ENCODE assay signal across 8 cellular contexts in genomic region chr1:36159614-36160387, GRCh38. TPM values are rescaled to one million over a fixed set of nuclear protein-coding genes. Genes with fewer than 3 reads are reported as not detected.
DNase-seq lines count a peak whose midpoint lies in the region; ATAC-seq, FAIRE-seq and TF ChIP-seq lines count a peak whose summit lies in the region.

No MANE protein-coding gene starts in this region.

- peak overlapping the region; percentile 89 for H3K27ac Mint-ChIP-seq in dendritic cell treated with granulocyte-macrophage colony-stimulating factor and Interleukin-4, amounts not matched to agents 40 ng/mL and 50 ng/mL, for 4 days

- H3K4me1 ChIP-seq in NT2/D1 (ENCODE audit: insufficient read depth, insufficient read length) = peaks cover 41% of the 10 kb centered on the region
- peaks cover 30 to 31% of the 10 kb centered on the region in 2 donors for H3K4me1 ChIP-seq in neuronal stem cell (ENCODE audit: control insufficient read depth in 2 of 2, insufficient read depth in 1 of 2, low read depth in 1 of 2, low read length in 2 of 2)

- H3K27me3 ChIP-seq in AG04450 (ENCODE audit: control insufficient read depth, insufficient read depth, low read length) (no peaks in the 10 kb centered on the region), NT2/D1 (ENCODE audit: insufficient read depth, insufficient read length) (no peaks in the 10 kb centered on the region), neuronal stem cell (ENCODE audit: control insufficient read depth in 3 of 3, insufficient read depth in 3 of 3, low read depth in 1 of 3, low read length in 3 of 3) (no peaks in the 10 kb centered on the region)

- TF ChIP-seq CTCF in AG04450 (IDR thresholded peaks at IDR 0.05; ENCODE audit: low read depth, low read length) (no peak), D721Med (IDR thresholded peaks at IDR 0.05; ENCODE audit: insufficient read depth, missing control alignments) (no peak)

- no peak overlapping the region for H2AK5ac ChIP-seq in neuronal stem cell (ENCODE audit: low read depth, low read length)

- H3K79me1 ChIP-seq in neuronal stem cell (ENCODE audit: low read depth, low read length) = peaks cover 19% of the 10 kb centered on the region

- H3K4me3 ChIP-seq in AG04450 (ENCODE audit: low read depth, low read length) (peak overlapping the region; percentile 26), NT2/D1 (ENCODE audit: insufficient read length, low read depth) (no peak overlapping the region), neuronal stem cell (ENCODE audit: low read length in 2 of 2) (no peak overlapping the region)

- H3K36me3 ChIP-seq in NT2/D1 (ENCODE audit: insufficient read depth, insufficient read length, low read length) (peaks cover 69% of the 10 kb centered on the region), neuronal stem cell (replicated peaks in 1 of 2; ENCODE audit: control insufficient read depth in 2 of 2, insufficient read depth in 2 of 2, low read length in 2 of 2) (peaks cover 23 to 65% of the 10 kb centered on the region in 2 donors)

- peak overlapping the region; percentile 16 for H3K18ac ChIP-seq in neuronal stem cell (ENCODE audit: low read length)

- H3K14ac ChIP-seq in neuronal stem cell (ENCODE audit: low read length) = no peak overlapping the region

- H2BK5ac ChIP-seq in neuronal stem cell (ENCODE audit: low read length) = no peak overlapping the region

- peak overlapping the region; percentile 55 for H3K4me3 Mint-ChIP-seq in dendritic cell treated with granulocyte-macrophage colony-stimulating factor and Interleukin-4, amounts not matched to agents 40 ng/mL and 50 ng/mL, for 4 days

- no peak overlapping the region for H2BK12ac ChIP-seq in neuronal stem cell (ENCODE audit: low read length)

- H3K4me1 Mint-ChIP-seq in dendritic cell treated with granulocyte-macrophage colony-stimulating factor and Interleukin-4, amounts not matched to agents 40 ng/mL and 50 ng/mL, for 4 days (ENCODE audit: low read depth) = peaks cover 75% of the 10 kb centered on the region

- H3K4ac ChIP-seq in neuronal stem cell (ENCODE audit: low read length) = no peak overlapping the region

- H3K27ac ChIP-seq in AG04450 (ENCODE audit: low read depth, low read length) (peak overlapping the region; percentile 78), neuronal stem cell (replicated peaks; ENCODE audit: low read length) (no peak overlapping the region)

- WGBS in neuronal stem cell (ENCODE audit: extremely low coverage in 2 of 2, insufficient read length in 2 of 2, insufficient replicate concordance in 1 of 2), 2 donors = no CpG with 5 or more reads among the region's 10 CpGs

- POLR2A ChIA-PET in AG04450 (lab: Yijun Ruan, JAX) = interaction anchor here (1.0 to 1.5 kb wide), 3 partner anchors 13 to 147 kb away, joined by 3 read pairs; partner anchors contain the start of genes SH3D21 and THRAP3

- CTCF ChIA-PET in AG04450 (lab: Charles Lee) = interaction anchor here (2.0 to 2.4 kb wide), 3 partner anchors 10 to 126 kb away, joined by 12 to 19 read pairs (median 16); partner anchors contain the start of gene TRAPPC3

- H3K4me2 ChIP-seq in neuronal stem cell (ENCODE audit: insufficient read depth, low read length, poor library complexity, severe bottlenecking) = no peak overlapping the region

- H3K9ac ChIP-seq in NT2/D1 (ENCODE audit: insufficient read length, low read depth) = peak overlapping the region; percentile 14
- H3K9ac ChIP-seq in neuronal stem cell (ENCODE audit: low read depth, low read length, poor library complexity) = peak overlapping the region; percentile 50

- DNase-seq in AG04450 (ENCODE audit: low read depth, low spot score) (no peak), NT2/D1 (ENCODE audit: low read depth, low spot score) (no peak), neuronal stem cell (ENCODE audit: low spot score) (no peak), NCI-H1417 (lab: John Stamatoyannopoulos, UW) (no peak), left colon (no peak), D721Med (ENCODE audit: insufficient read length, low spot score) (no peak)

- ATAC-seq in HG02870 (IDR thresholded peaks at IDR 0.05; ENCODE audit: unreplicated experiment) = no peak
- no peak for ATAC-seq in left colon

- H2BK15ac ChIP-seq in neuronal stem cell (ENCODE audit: low read length) = no peak overlapping the region

- H4K91ac ChIP-seq in neuronal stem cell (ENCODE audit: low read depth, low read length, poor library complexity) = no peak overlapping the region

- H3K9me3 ChIP-seq in AG04450 (ENCODE audit: control insufficient read depth, insufficient read depth, low read length) (no peaks in the 10 kb centered on the region; the same call in 1 of the 2 replicates), NT2/D1 (ENCODE audit: insufficient read depth, low read length) (no peaks in the 10 kb centered on the region), neuronal stem cell (replicated peaks in 1 of 2; ENCODE audit: control insufficient read depth in 2 of 2, insufficient read depth in 1 of 2, low read depth in 1 of 2, low read length in 2 of 2) (no peaks in the 10 kb centered on the region)

- H2BK120ac ChIP-seq in neuronal stem cell (ENCODE audit: low read depth, low read length) = no peak overlapping the region

- no peak overlapping the region for H2AFZ ChIP-seq in neuronal stem cell (ENCODE audit: low read length)

- no peak overlapping the region for H4K8ac ChIP-seq in neuronal stem cell (ENCODE audit: low read depth, low read length)

- peaks cover 8% of the 10 kb centered on the region for H3K9me3 Mint-ChIP-seq in dendritic cell treated with granulocyte-macrophage colony-stimulating factor and Interleukin-4, amounts not matched to agents 40 ng/mL and 50 ng/mL, for 4 days

- intact Hi-C loops in dendritic cell treated with granulocyte-macrophage colony-stimulating factor and Interleukin-4, amounts not matched to agents 40 ng/mL and 50 ng/mL, for 4 days (cut with micrococcal nuclease) = no loop called here
- intact Hi-C loops in left colon (cut with DNase I, micrococcal nuclease) = no loop called here

- no peak for FAIRE-seq in D721Med (lab: Jason Lieb, UNC)

- no peak overlapping the region for H3K23ac ChIP-seq in neuronal stem cell (ENCODE audit: low read depth, low read length, poor library complexity)

- no peaks in the 10 kb centered on the region for H3K27me3 Mint-ChIP-seq in dendritic cell treated with granulocyte-macrophage colony-stimulating factor and Interleukin-4, amounts not matched to agents 40 ng/mL and 50 ng/mL, for 4 days

- H3K36me3 Mint-ChIP-seq in dendritic cell treated with granulocyte-macrophage colony-stimulating factor and Interleukin-4, amounts not matched to agents 40 ng/mL and 50 ng/mL, for 4 days (ENCODE audit: low read depth) = peaks cover 68% of the 10 kb centered on the region

RNA-seq across cellular contexts. Expression of gene MAP7D1, which starts 3.8 kb away (rescaled TPM):
- polyA plus RNA-seq in AG04450 (2011; rRNA removed) = 23.4 and 28.2 TPM in 2 replicates
- polyA minus RNA-seq in AG04450 (2011; rRNA and poly(A)+ RNA removed) = 32.6 and 42.3 TPM in 2 replicates
- 101 TPM for polyA plus RNA-seq in neuronal stem cell (2013, experiment 1 of 2)
- 97.7 TPM for polyA plus RNA-seq in neuronal stem cell (2013, experiment 2 of 2)
- 10 to 100 TPM; 38.3 to 62.5 TPM for total RNA-seq in left colon

RNA-seq across cellular contexts. Expression of gene TRAPPC3, which starts 10.5 kb away (rescaled TPM):
- 88.5 and 92.3 TPM in 2 replicates for polyA plus RNA-seq in AG04450 (2011; rRNA removed)
- polyA minus RNA-seq in AG04450 (2011; rRNA and poly(A)+ RNA removed) = 27.3 and 30.2 TPM in 2 replicates
- 49.3 TPM for polyA plus RNA-seq in neuronal stem cell (2013, experiment 1 of 2)
- 51.1 TPM for polyA plus RNA-seq in neuronal stem cell (2013, experiment 2 of 2)
- 10 to 100 TPM; 62.4 to 63.0 TPM for total RNA-seq in left colon

RNA-seq across cellular contexts. Expression of gene COL8A2, which starts 34.8 kb away (rescaled TPM):
- 1.5 and 1.6 TPM in 2 replicates for polyA plus RNA-seq in AG04450 (2011; rRNA removed)
- polyA minus RNA-seq in AG04450 (2011; rRNA and poly(A)+ RNA removed) = 0.83 and 1.1 TPM in 2 replicates
- 0.01 TPM for polyA plus RNA-seq in neuronal stem cell (2013, experiment 1 of 2)
- 0.01 TPM for polyA plus RNA-seq in neuronal stem cell (2013, experiment 2 of 2)
- total RNA-seq in left colon = 1 to 10 TPM in 1 of 2 donors, under 1 TPM in 1; 0.55 to 1.8 TPM
